20 cellular contexts compared by ENCODE assay signal in the genomic region with DNA sequence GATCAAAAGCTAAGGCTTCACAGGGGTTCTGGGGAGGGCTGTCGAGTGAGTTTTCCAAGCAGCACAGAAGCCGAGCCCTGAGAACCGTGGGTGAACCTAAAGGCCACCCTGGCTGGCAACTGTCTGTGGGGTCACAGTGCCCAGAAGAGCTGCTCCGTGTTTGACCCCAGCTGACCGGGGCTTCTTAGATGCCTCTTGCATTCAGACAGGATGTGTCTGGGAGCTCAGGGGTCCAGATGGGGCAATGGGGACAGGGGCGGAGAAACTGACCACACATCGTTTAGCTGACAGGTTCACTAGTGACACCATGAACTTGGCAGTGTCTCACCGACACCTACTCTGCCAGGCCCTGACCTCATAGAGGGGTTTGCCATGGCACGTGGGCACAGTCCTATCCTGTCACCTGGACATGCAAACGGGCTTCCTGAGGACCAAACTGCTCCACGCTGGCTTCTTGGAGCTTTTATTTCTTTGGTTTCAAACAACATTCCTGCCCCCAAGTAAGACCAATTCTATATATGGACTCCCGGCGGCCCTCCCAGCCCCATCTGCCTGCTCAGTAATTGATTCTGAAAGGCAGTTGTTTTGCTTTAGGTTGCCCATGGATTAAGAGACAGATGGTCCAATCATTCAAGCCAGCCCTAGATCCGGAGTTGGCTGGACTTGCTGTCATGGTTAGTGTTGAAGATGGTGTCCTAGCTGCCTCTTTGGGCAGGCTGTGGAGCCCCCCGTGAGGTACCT. TPM values are rescaled to one million over a fixed set of nuclear protein-coding genes. Genes with fewer than 3 reads are reported as not detected.
DNase-seq lines count a peak whose midpoint lies in the region; ATAC-seq and TF ChIP-seq lines count a peak whose summit lies in the region.
"Had no signal": no experiment of that assay in that cellular context is flagged by ENCODE, and none has a peak within 500 bp of the region (broad histone marks: within the 10 kb centered on the region; RNA-seq: fewer than 3 reads in every experiment).

No MANE protein-coding gene starts in this region.

- H3K4me1 ChIP-seq in SJCRH30 (peaks cover 18% of the 10 kb centered on the region), spleen (peaks cover 0 to 31% (median 3%) of the 10 kb centered on the region in 6 donors), testis (no peaks in the 10 kb centered on the region)

- H3K9me3 Mint-ChIP-seq in nephron, result no peaks in the 10 kb centered on the region
- H3K9me3 Mint-ChIP-seq: CD4-positive, CD25-positive, alpha-beta regulatory T cell had no signal

- H3K4me3 Mint-ChIP-seq in nephron, result peak overlapping the region in 1 of 3 experiments; percentile 49
- H3K4me3 Mint-ChIP-seq: CD4-positive, CD25-positive, alpha-beta regulatory T cell had no signal

- peaks cover 7% of the 10 kb centered on the region for H3K27me3 Mint-ChIP-seq in nephron (ENCODE audit: low read depth)
- H3K27me3 Mint-ChIP-seq: CD4-positive, CD25-positive, alpha-beta regulatory T cell had no signal

- 84 to 94% (median 87%) methylated on average over 15 of the region's 15 CpGs for WGBS in spleen, 5 donors
- WGBS in testis, 2 donors, result 85 to 93% methylated on average over 13 to 15 of the region's 15 CpGs

- peak overlapping the region in 2 of 3 experiments; percentile 43 to 80 for H3K27ac Mint-ChIP-seq in nephron
- H3K27ac Mint-ChIP-seq: CD4-positive, CD25-positive, alpha-beta regulatory T cell had no signal

- peaks cover 8% of the 10 kb centered on the region for H3K36me3 Mint-ChIP-seq in nephron (ENCODE audit: low read depth)
- H3K36me3 Mint-ChIP-seq: CD4-positive, CD25-positive, alpha-beta regulatory T cell had no signal

- H3K4me1 Mint-ChIP-seq in nephron, result peaks cover 57% of the 10 kb centered on the region
- H3K4me1 Mint-ChIP-seq: CD4-positive, CD25-positive, alpha-beta regulatory T cell had no signal

- TF ChIP-seq CTCF in nephron (IDR thresholded peaks at IDR 0.05; ENCODE audit: unreplicated experiment in 3 of 3) (no peak), spleen (IDR thresholded peaks at IDR 0.05 in 8 of 11, conservative IDR thresholded peaks at IDR 0.05 in 3 of 11) (no peak), testis (IDR thresholded peaks at IDR 0.05) (no peak)

- H3K27me3 ChIP-seq in SJCRH30 (no peaks in the 10 kb centered on the region), spleen (replicated peaks in 1 of 7) (no peaks in the 10 kb centered on the region), testis (no peaks in the 10 kb centered on the region)
- H3K27me3 ChIP-seq: BLaER1 had no signal

- H3K27ac ChIP-seq in SJCRH30, result peak overlapping the region; percentile 70
- H3K27ac ChIP-seq in spleen, result no peak overlapping the region
- H3K27ac ChIP-seq in testis, result no peak overlapping the region
- H3K27ac ChIP-seq: BLaER1 had no signal

- ATAC-seq in HG02759 (IDR thresholded peaks at IDR 0.05; ENCODE audit: unreplicated experiment) (no peak), GM19397 (IDR thresholded peaks at IDR 0.05; ENCODE audit: unreplicated experiment) (no peak)
- ATAC-seq: GM12878, HCT116, HepG2, PC-3, SK-N-SH treated with all-trans-retinoic acid at 6 μM for 48 hours had no signal

- TF ChIP-seq POLR2A in spleen (IDR thresholded peaks at IDR 0.05), result no peak
- no peak for TF ChIP-seq POLR2A in testis (IDR thresholded peaks at IDR 0.05)

- intact Hi-C loops in spleen (cut with DNase I; ENCODE audit: low total_unique reads), result no loop called here
- intact Hi-C loops in testis (cut with DNase I; ENCODE audit: low total_unique reads), result no loop called here

- DNase-seq in NCI-H446 (lab: John Stamatoyannopoulos, UW) (peak; percentile 45 to 77), SJCRH30 (peak; percentile 74 to 87), spleen (peak; percentile 53), testis (no peak), putamen (ENCODE audit: low spot score) (no peak)
- DNase-seq: CD4-positive, CD25-positive, alpha-beta regulatory T cell; GDM1; Karpas-422; NCI-H1105; NCI-H2029; NK-92 treated with Interleukin-12 subunit alpha and Interleukin-12 subunit beta, amount 100 ng/mL, for 24 hours; PC-3 had no signal

- H3K36me3 ChIP-seq in SJCRH30, result peaks cover 43% of the 10 kb centered on the region
- peaks cover 0 to 37% (median 0%) of the 10 kb centered on the region in 6 donors for H3K36me3 ChIP-seq in spleen
- no peaks in the 10 kb centered on the region for H3K36me3 ChIP-seq in testis (ENCODE audit: low read depth, missing control alignments)
- H3K36me3 ChIP-seq: BLaER1 had no signal

- H3K4me3 ChIP-seq in SJCRH30, result no peak overlapping the region
- H3K4me3 ChIP-seq in spleen, result no peak overlapping the region
- H3K4me3 ChIP-seq in testis, result no peak overlapping the region
- H3K4me3 ChIP-seq: BLaER1, GM12878 had no signal

- no peaks in the 10 kb centered on the region for H3K9me3 ChIP-seq in SJCRH30 (replicated peaks)
- H3K9me3 ChIP-seq in spleen, result no peaks in the 10 kb centered on the region
- no peaks in the 10 kb centered on the region for H3K9me3 ChIP-seq in testis
- H3K9me3 ChIP-seq: BLaER1 had no signal

RNA-seq across cellular contexts. Expression of a gene that starts 22.2 kb away (rescaled TPM):
- total RNA-seq in SJCRH30 (2014; rRNA removed; shearing (Covaris generic)), result 99.1 and 101 TPM in 2 replicates
- total RNA-seq in spleen (10 to 100 TPM; 22.9 to 84.1 (median 53.6) TPM), testis (10 to 100 TPM; 11.6 to 12.9 TPM)
- polyA plus RNA-seq in spleen (1 to 10 TPM; 2.4 to 6.2 (median 5.8) TPM), testis (ENCODE audit: insufficient read depth, low read depth, low replicate concordance) (33.8 TPM)
- total RNA-seq: CD4-positive, CD25-positive, alpha-beta regulatory T cell; GM12878 had no signal
- polyA plus RNA-seq: CD4-positive, CD25-positive, alpha-beta regulatory T cell had no signal

Comparison
In these comparisons a context has a peak if more than half of its experiments do, and no peak if none do; other contexts are left out.
1. DNase-seq: peak in NCI-H446 (2 of 2), SJCRH30 (2 of 2) and spleen (single experiment); none in testis (single experiment) and putamen (single experiment).